In the genomic region with DNA sequence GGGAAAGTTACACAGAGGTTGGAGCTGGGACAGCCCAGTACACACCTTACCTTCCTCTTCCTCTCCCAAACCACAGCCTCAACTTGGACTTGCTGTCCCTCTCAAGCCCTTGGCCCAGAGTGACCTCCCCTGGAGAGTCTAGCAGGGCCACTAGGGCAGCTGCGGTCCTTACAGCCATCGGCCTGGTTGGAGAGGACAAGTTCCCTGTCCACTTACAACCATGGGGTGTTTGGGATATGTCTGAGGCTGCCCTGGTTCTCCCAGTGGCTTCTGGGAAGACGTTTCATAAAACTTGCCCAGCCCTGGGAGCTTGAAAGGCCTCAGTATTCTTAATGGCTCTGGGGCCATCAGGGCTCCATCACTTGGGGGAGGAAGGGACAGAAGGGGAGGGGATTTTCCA, we compare ENCODE assay signal across 1 cellular context.
TF ChIP-seq lines count a peak whose summit lies in the region.

No MANE protein-coding gene starts in this region.

TF ChIP-seq in GM23338, 12 proteins besides CTCF, POLR2A, EP300 and RAD21 (continued from another document):
- TF ChIP-seq, protein P1, sequence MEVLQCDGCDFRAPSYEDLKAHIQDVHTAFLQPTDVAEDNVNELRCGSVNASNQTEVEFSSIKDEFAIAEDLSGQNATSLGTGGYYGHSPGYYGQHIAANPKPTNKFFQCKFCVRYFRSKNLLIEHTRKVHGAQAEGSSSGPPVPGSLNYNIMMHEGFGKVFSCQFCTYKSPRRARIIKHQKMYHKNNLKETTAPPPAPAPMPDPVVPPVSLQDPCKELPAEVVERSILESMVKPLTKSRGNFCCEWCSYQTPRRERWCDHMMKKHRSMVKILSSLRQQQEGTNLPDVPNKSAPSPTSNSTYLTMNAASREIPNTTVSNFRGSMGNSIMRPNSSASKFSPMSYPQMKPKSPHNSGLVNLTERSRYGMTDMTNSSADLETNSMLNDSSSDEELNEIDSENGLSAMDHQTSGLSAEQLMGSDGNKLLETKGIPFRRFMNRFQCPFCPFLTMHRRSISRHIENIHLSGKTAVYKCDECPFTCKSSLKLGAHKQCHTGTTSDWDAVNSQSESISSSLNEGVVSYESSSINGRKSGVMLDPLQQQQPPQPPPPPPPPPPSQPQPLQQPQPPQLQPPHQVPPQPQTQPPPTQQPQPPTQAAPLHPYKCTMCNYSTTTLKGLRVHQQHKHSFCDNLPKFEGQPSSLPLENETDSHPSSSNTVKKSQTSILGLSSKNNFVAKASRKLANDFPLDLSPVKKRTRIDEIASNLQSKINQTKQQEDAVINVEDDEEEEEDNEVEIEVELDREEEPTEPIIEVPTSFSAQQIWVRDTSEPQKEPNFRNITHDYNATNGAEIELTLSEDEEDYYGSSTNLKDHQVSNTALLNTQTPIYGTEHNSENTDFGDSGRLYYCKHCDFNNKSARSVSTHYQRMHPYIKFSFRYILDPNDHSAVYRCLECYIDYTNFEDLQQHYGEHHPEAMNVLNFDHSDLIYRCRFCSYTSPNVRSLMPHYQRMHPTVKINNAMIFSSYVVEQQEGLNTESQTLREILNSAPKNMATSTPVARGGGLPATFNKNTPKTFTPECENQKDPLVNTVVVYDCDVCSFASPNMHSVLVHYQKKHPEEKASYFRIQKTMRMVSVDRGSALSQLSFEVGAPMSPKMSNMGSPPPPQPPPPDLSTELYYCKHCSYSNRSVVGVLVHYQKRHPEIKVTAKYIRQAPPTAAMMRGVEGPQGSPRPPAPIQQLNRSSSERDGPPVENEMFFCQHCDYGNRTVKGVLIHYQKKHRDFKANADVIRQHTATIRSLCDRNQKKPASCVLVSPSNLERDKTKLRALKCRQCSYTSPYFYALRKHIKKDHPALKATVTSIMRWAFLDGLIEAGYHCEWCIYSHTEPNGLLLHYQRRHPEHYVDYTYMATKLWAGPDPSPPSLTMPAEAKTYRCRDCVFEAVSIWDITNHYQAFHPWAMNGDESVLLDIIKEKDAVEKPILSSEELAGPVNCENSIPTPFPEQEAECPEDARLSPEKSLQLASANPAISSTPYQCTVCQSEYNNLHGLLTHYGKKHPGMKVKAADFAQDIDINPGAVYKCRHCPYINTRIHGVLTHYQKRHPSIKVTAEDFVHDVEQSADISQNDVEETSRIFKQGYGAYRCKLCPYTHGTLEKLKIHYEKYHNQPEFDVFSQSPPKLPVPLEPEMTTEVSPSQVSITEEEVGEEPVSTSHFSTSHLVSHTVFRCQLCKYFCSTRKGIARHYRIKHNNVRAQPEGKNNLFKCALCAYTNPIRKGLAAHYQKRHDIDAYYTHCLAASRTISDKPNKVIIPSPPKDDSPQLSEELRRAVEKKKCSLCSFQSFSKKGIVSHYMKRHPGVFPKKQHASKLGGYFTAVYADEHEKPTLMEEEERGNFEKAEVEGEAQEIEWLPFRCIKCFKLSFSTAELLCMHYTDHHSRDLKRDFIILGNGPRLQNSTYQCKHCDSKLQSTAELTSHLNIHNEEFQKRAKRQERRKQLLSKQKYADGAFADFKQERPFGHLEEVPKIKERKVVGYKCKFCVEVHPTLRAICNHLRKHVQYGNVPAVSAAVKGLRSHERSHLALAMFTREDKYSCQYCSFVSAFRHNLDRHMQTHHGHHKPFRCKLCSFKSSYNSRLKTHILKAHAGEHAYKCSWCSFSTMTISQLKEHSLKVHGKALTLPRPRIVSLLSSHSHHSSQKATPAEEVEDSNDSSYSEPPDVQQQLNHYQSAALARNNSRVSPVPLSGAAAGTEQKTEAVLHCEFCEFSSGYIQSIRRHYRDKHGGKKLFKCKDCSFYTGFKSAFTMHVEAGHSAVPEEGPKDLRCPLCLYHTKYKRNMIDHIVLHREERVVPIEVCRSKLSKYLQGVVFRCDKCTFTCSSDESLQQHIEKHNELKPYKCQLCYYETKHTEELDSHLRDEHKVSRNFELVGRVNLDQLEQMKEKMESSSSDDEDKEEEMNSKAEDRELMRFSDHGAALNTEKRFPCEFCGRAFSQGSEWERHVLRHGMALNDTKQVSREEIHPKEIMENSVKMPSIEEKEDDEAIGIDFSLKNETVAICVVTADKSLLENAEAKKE (CRISPR knock-in tag; IDR thresholded peaks at IDR 0.05): no peak
- TF ChIP-seq, protein P2, sequence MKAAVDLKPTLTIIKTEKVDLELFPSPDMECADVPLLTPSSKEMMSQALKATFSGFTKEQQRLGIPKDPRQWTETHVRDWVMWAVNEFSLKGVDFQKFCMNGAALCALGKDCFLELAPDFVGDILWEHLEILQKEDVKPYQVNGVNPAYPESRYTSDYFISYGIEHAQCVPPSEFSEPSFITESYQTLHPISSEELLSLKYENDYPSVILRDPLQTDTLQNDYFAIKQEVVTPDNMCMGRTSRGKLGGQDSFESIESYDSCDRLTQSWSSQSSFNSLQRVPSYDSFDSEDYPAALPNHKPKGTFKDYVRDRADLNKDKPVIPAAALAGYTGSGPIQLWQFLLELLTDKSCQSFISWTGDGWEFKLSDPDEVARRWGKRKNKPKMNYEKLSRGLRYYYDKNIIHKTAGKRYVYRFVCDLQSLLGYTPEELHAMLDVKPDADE (IDR thresholded peaks at IDR 0.05): no peak
- no peak for TF ChIP-seq STAT1 (IDR thresholded peaks at IDR 0.05; ENCODE audit: unreplicated experiment)
- TF ChIP-seq, protein P3, sequence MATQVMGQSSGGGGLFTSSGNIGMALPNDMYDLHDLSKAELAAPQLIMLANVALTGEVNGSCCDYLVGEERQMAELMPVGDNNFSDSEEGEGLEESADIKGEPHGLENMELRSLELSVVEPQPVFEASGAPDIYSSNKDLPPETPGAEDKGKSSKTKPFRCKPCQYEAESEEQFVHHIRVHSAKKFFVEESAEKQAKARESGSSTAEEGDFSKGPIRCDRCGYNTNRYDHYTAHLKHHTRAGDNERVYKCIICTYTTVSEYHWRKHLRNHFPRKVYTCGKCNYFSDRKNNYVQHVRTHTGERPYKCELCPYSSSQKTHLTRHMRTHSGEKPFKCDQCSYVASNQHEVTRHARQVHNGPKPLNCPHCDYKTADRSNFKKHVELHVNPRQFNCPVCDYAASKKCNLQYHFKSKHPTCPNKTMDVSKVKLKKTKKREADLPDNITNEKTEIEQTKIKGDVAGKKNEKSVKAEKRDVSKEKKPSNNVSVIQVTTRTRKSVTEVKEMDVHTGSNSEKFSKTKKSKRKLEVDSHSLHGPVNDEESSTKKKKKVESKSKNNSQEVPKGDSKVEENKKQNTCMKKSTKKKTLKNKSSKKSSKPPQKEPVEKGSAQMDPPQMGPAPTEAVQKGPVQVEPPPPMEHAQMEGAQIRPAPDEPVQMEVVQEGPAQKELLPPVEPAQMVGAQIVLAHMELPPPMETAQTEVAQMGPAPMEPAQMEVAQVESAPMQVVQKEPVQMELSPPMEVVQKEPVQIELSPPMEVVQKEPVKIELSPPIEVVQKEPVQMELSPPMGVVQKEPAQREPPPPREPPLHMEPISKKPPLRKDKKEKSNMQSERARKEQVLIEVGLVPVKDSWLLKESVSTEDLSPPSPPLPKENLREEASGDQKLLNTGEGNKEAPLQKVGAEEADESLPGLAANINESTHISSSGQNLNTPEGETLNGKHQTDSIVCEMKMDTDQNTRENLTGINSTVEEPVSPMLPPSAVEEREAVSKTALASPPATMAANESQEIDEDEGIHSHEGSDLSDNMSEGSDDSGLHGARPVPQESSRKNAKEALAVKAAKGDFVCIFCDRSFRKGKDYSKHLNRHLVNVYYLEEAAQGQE (IDR thresholded peaks at IDR 0.05; ENCODE audit: unreplicated experiment): no peak
- TF ChIP-seq EZH2 (IDR thresholded peaks at IDR 0.05; ENCODE audit: low read depth, unreplicated experiment): no peak
- no peak for TF ChIP-seq POLR2AphosphoS5 (IDR thresholded peaks at IDR 0.05; ENCODE audit: low read depth)
- TF ChIP-seq NANOG (IDR thresholded peaks at IDR 0.05; ENCODE audit: borderline replicate concordance): no peak
- TF ChIP-seq CREB1 (CRISPR knock-in tag; IDR thresholded peaks at IDR 0.05; ENCODE audit: low read depth): no peak
- no peak for TF ChIP-seq EZH2phosphoT487 (IDR thresholded peaks at IDR 0.05; ENCODE audit: unreplicated experiment)
